ENCODE assay signal across 8 cellular contexts in genomic region chr1:2363847-2364513, GRCh38.
"Had no signal": no experiment of that assay in that cellular context is flagged by ENCODE, and none has a peak within 500 bp of the region (broad histone marks: within the 10 kb centered on the region; RNA-seq: fewer than 3 reads in every experiment).

No MANE protein-coding gene starts in this region.

- FAIRE-seq: G401.6, GM12878, GM12891, GM12892, GM18507, GM19239 had no signal

- DNase-seq: GDM1, GF-D8 had no signal

- H3K4me3 ChIP-seq: GM12878 had no signal

- ATAC-seq: GM12878 had no signal
